Comparison of ENCODE assay signal across 8 cellular contexts in the genomic region with DNA sequence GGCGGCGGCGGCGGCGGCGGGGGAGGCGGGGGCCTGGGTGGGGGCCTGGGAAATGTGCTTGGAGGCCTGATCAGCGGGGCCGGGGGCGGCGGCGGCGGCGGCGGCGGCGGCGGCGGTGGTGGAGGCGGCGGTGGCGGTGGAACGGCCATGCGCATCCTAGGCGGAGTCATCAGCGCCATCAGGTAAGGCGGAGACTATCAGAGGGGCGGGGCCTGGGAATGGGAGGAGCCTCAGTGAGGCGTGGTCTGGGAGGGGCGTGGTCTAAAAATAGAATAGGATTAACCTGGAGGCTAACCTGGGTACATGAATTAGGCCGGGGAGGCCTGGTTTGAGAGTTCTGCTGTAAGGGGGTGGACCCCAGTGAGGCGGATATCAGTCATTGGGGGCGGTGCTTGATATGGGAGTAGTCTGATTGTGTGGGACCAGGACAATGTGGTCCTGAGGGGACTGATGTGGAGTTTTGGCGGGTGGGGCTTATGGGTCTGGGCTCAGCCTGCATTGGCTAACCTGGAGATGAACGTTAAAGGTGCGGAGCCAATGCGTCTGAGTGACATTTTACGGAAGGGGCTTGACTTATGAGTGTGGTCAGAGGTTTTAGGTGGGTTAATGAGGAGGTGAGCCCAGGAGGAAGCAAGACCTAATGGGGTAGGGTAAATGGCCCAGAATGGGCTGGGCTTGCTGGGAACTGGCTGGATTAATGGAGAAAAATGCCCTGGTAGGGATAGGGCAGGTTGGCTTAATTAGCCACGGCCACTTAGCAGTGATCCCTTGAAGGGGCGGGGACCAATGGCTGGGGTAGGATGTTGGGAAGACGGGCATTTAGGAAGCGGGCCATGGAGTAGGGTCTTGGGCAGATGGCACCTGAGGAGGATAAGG. TPM values are rescaled to one million over a fixed set of nuclear protein-coding genes. Genes with fewer than 3 reads are reported as not detected.
DNase-seq lines count a peak whose midpoint lies in the region; ATAC-seq and TF ChIP-seq lines count a peak whose summit lies in the region.

No MANE protein-coding gene starts in this region.

- DNase-seq in DMS53 (lab: John Stamatoyannopoulos, UW) (peak; percentile 95), HCEC 1CT (peak; percentile 76), NCI-H1417 (lab: John Stamatoyannopoulos, UW) (peak; percentile 72 to 94 (median 89)), SW480 (ENCODE audit: low spot score) (peak; percentile 90), heart left ventricle (peak; percentile 84 to 93 (median 90)), trophoblast cell (peak; percentile 82 to 93), thyroid gland (peak; percentile 76 to 83)
- peak; percentile 90 for DNase-seq in activated naive CD8-positive, alpha-beta T cell treated with anti-CD3 and anti-CD28 coated beads, Interleukin-2, amount 50 U/mL, for 24 hours

- ATAC-seq in activated naive CD8-positive, alpha-beta T cell treated with anti-CD3 and anti-CD28 coated beads, Interleukin-2, amount 50 U/mL, for 24 hours: peak; percentile 59
- peak; percentile 59 to 81 (median 77) for ATAC-seq in heart left ventricle

- H3K14ac ChIP-seq in trophoblast cell (ENCODE audit: low read length): no peak overlapping the region

- H3K79me1 ChIP-seq in trophoblast cell (ENCODE audit: low read length): peaks cover 16% of the 10 kb centered on the region

- H3K4me2 ChIP-seq in trophoblast cell (ENCODE audit: low read length): peak overlapping the region; percentile 57

- H3K4me1 Mint-ChIP-seq in activated naive CD8-positive, alpha-beta T cell treated with anti-CD3 and anti-CD28 coated beads, Interleukin-2, amount 50 U/mL, for 24 hours: peaks cover 18% of the 10 kb centered on the region

- peak overlapping the region; percentile 49 for H2AK5ac ChIP-seq in trophoblast cell (ENCODE audit: low read length)

- peak overlapping the region; percentile 80 to 100 (median 95) for H3K4me3 ChIP-seq in heart left ventricle
- H3K4me3 ChIP-seq in trophoblast cell (ENCODE audit: low read depth, low read length): peak overlapping the region; percentile 95
- peak overlapping the region in 2 of 3 donors; percentile 68 to 85 for H3K4me3 ChIP-seq in thyroid gland (replicated peaks in 1 of 3)

- H3K18ac ChIP-seq in trophoblast cell (ENCODE audit: low read length): peak overlapping the region; percentile 12

- no peak overlapping the region for H2BK5ac ChIP-seq in trophoblast cell (ENCODE audit: low read depth, low read length, poor library complexity)

- no peaks in the 10 kb centered on the region for H3K9me3 ChIP-seq in heart left ventricle
- H3K9me3 ChIP-seq in trophoblast cell (ENCODE audit: insufficient read depth, low read depth, low read length): peaks cover 2% of the 10 kb centered on the region
- H3K9me3 ChIP-seq in thyroid gland: no peaks in the 10 kb centered on the region

- H3K27me3 Mint-ChIP-seq in activated naive CD8-positive, alpha-beta T cell treated with anti-CD3 and anti-CD28 coated beads, Interleukin-2, amount 50 U/mL, for 24 hours: no peaks in the 10 kb centered on the region

- peak; percentile 27 to 79 for TF ChIP-seq POLR2A in heart left ventricle (IDR thresholded peaks at IDR 0.05)
- peak in 1 of 2 donors; percentile 76 for TF ChIP-seq POLR2A in thyroid gland (IDR thresholded peaks at IDR 0.05)

- no peaks in the 10 kb centered on the region for H3K9me3 Mint-ChIP-seq in activated naive CD8-positive, alpha-beta T cell treated with anti-CD3 and anti-CD28 coated beads, Interleukin-2, amount 50 U/mL, for 24 hours

- H3K4ac ChIP-seq in trophoblast cell (ENCODE audit: low read depth, low read length): peak overlapping the region; percentile 13

- peaks cover 15% of the 10 kb centered on the region for H3K79me2 ChIP-seq in trophoblast cell (ENCODE audit: control insufficient read depth, insufficient read depth, low read length, poor library complexity)

- peaks cover 26% of the 10 kb centered on the region for H3K36me3 Mint-ChIP-seq in activated naive CD8-positive, alpha-beta T cell treated with anti-CD3 and anti-CD28 coated beads, Interleukin-2, amount 50 U/mL, for 24 hours (ENCODE audit: low read depth)

- TF ChIP-seq CTCF in heart left ventricle (IDR thresholded peaks at IDR 0.05) (no peak), thyroid gland (IDR thresholded peaks at IDR 0.05) (no peak)

- H3K27ac ChIP-seq in heart left ventricle (peak overlapping the region; percentile 93 to 100 (median 99)), trophoblast cell (ENCODE audit: low read depth, low read length) (peak overlapping the region; percentile 76), thyroid gland (peak overlapping the region; percentile 91 to 97 (median 96))

- WGBS in heart left ventricle, 4 donors: 20 to 23% (median 21%) methylated on average over 35 to 42 of the region's 42 CpGs
- WGBS in trophoblast cell (ENCODE audit: extremely low coverage, insufficient coverage, insufficient read length): no CpG with 5 or more reads among the region's 42 CpGs
- 35 to 45% methylated on average over 18 to 25 of the region's 42 CpGs for WGBS in thyroid gland, 2 donors

- H3K36me3 ChIP-seq in heart left ventricle (peaks cover 0 to 46% (median 44%) of the 10 kb centered on the region in 9 donors), trophoblast cell (ENCODE audit: control insufficient read depth in 1 of 2, insufficient read depth in 2 of 2, low read length in 2 of 2) (peaks cover 32 to 38% of the 10 kb centered on the region in 2 experiments), thyroid gland (peaks cover 29 to 34% of the 10 kb centered on the region in 2 donors)

- no peak overlapping the region for H2BK120ac ChIP-seq in trophoblast cell (ENCODE audit: insufficient read depth, low read length, poor library complexity)

- no peak overlapping the region for H4K12ac ChIP-seq in trophoblast cell (ENCODE audit: low read depth, low read length)

- H3K4me1 ChIP-seq in heart left ventricle (peaks cover 0 to 27% (median 16%) of the 10 kb centered on the region in 12 donors), trophoblast cell (ENCODE audit: control insufficient read depth in 1 of 2, insufficient read depth in 2 of 2, low read length in 2 of 2) (peaks cover 6% of the 10 kb centered on the region in 2 experiments), thyroid gland (peaks cover 5 to 26% of the 10 kb centered on the region in 2 donors)

- H4K8ac ChIP-seq in trophoblast cell (ENCODE audit: low read depth, low read length): peak overlapping the region; percentile 3

- intact Hi-C loops in heart left ventricle (cut with DNase I) (loop anchor here in 1 of 10 donors (10.0 kb wide), 1 partner anchor 386 kb away; a partner anchor contains a TSS), thyroid gland (cut with DNase I) (no loop called here)

- no peak overlapping the region for H3K23ac ChIP-seq in trophoblast cell (ENCODE audit: low read length)

- H2AFZ ChIP-seq in trophoblast cell (ENCODE audit: insufficient read depth, low read length, poor library complexity): no peak overlapping the region

- H4K91ac ChIP-seq in trophoblast cell (ENCODE audit: low read depth, low read length): peak overlapping the region; percentile 89

- no peak overlapping the region for H3K9ac ChIP-seq in trophoblast cell (ENCODE audit: low read length)

- H3K27me3 ChIP-seq in heart left ventricle (no peaks in the 10 kb centered on the region), trophoblast cell (ENCODE audit: insufficient read depth, low read length) (no peaks in the 10 kb centered on the region), thyroid gland (no peaks in the 10 kb centered on the region)

- peak overlapping the region; percentile 95 for H3K27ac Mint-ChIP-seq in activated naive CD8-positive, alpha-beta T cell treated with anti-CD3 and anti-CD28 coated beads, Interleukin-2, amount 50 U/mL, for 24 hours

- no peak overlapping the region for H2BK12ac ChIP-seq in trophoblast cell (ENCODE audit: low read length)

- H3K4me3 Mint-ChIP-seq in activated naive CD8-positive, alpha-beta T cell treated with anti-CD3 and anti-CD28 coated beads, Interleukin-2, amount 50 U/mL, for 24 hours: peak overlapping the region; percentile 94

RNA-seq across cellular contexts. Expression of a gene that starts 1.4 kb away (rescaled TPM):
- 1,000 to 10,000 TPM in 1 of 9 donors, 100 to 1,000 TPM in 8; 272 to 1,054 (median 860) TPM for total RNA-seq in heart left ventricle
- polyA plus RNA-seq in heart left ventricle: 1,000 to 10,000 TPM in 1 of 2 donors, 100 to 1,000 TPM in 1; 956 to 1,083 TPM
- polyA plus RNA-seq in trophoblast cell (2013): 865 and 885 TPM in 2 replicates
- 100 to 1,000 TPM; 153 to 179 (median 166) TPM for total RNA-seq in thyroid gland

RNA-seq across cellular contexts. Expression of a gene that starts 11.0 kb away (rescaled TPM):
- total RNA-seq in heart left ventricle (1,000 to 10,000 TPM in 7 of 9 donors, 100 to 1,000 TPM in 2; 414 to 2,982 (median 2,187) TPM), thyroid gland (10 to 100 TPM in 3 of 4 donors, 1 to 10 TPM in 1; 8.0 to 36.7 (median 21.2) TPM)
- polyA plus RNA-seq in heart left ventricle: 1,000 to 10,000 TPM in 1 of 2 donors, 100 to 1,000 TPM in 1; 470 to 2,188 TPM
- polyA plus RNA-seq in trophoblast cell (2013): not detected in 2 replicates

RNA-seq across cellular contexts. Expression of a gene that starts 26.0 kb away (rescaled TPM):
- total RNA-seq in heart left ventricle (100 to 1,000 TPM in 6 of 9 donors, 10 to 100 TPM in 3; 89.8 to 146 (median 111) TPM), thyroid gland (100 to 1,000 TPM in 2 of 4 donors, 10 to 100 TPM in 2; 57.2 to 143 (median 104) TPM)
- polyA plus RNA-seq in heart left ventricle: 100 to 1,000 TPM; 109 to 171 TPM
- 205 and 215 TPM in 2 replicates for polyA plus RNA-seq in trophoblast cell (2013)

RNA-seq across cellular contexts. Expression of a gene that starts 26.6 kb away (rescaled TPM):
- total RNA-seq in heart left ventricle: 100 to 1,000 TPM in 5 of 9 donors, 10 to 100 TPM in 4; 80.4 to 153 (median 107) TPM
- 100 to 1,000 TPM in 1 of 2 donors, 10 to 100 TPM in 1; 93.1 to 180 TPM for polyA plus RNA-seq in heart left ventricle
- 112 and 114 TPM in 2 replicates for polyA plus RNA-seq in trophoblast cell (2013)
- 100 to 1,000 TPM in 1 of 4 donors, 10 to 100 TPM in 3; 53.7 to 101 (median 76.9) TPM for total RNA-seq in thyroid gland

RNA-seq across cellular contexts. Expression of a gene that starts 30.3 kb away (rescaled TPM):
- total RNA-seq in heart left ventricle: not detected
- not detected for polyA plus RNA-seq in heart left ventricle
- polyA plus RNA-seq in trophoblast cell (2013): 0.10 TPM in 1 of 2 replicates, not detected in the other
- not detected for total RNA-seq in thyroid gland

Comparison
In these comparisons a context has a peak if more than half of its experiments do, and no peak if none do; other contexts are left out.
1. Peak in every context shown above with its lines: DNase-seq, ATAC-seq, H3K4me3 ChIP-seq and H3K27ac ChIP-seq.
2. RNA of a gene that starts 11.0 kb away (total RNA-seq): 414 to 2,982 TPM in heart left ventricle; 8.0 to 36.7 TPM in thyroid gland; every median in the first group is over 10 times any median in the second.